ENCODE assay signal across 2 cellular contexts in genomic region chr7:77826300-77826699, GRCh38.
TF ChIP-seq lines count a peak whose summit lies in the region.

No MANE protein-coding gene starts in this region.

TF ChIP-seq in Ishikawa, 13 proteins besides CTCF, POLR2A, EP300 and RAD21:
- peak; percentile 73 for TF ChIP-seq REST (IDR thresholded peaks at IDR 0.05; ENCODE audit: low read depth)
- no peak for TF ChIP-seq CEBPB (IDR thresholded peaks at IDR 0.05)

TF ChIP-seq in GM12878, 131 proteins besides CTCF, POLR2A, EP300 and RAD21:
- TF ChIP-seq IRF5 (IDR thresholded peaks at IDR 0.05; ENCODE audit: borderline replicate concordance) (no peak), LARP7 (IDR thresholded peaks at IDR 0.05) (no peak), SRF (IDR thresholded peaks at IDR 0.05; ENCODE audit: low read depth in 2 of 2, low read length in 2 of 2) (no peak), PKNOX1 (IDR thresholded peaks at IDR 0.05) (no peak), MAX (IDR thresholded peaks at IDR 0.05; ENCODE audit: low read depth, low read length) (no peak), ZBTB33 (IDR thresholded peaks at IDR 0.05) (peak; percentile 75; the same call in 1 of the 2 replicates), NRF1 (conservative IDR thresholded peaks at IDR 0.05; ENCODE audit: low read depth, low read length) (no peak), MXI1 (IDR thresholded peaks at IDR 0.05; ENCODE audit: low read depth, low read length) (no peak), CHD4 (IDR thresholded peaks at IDR 0.05) (no peak), PRDM15 (CRISPR knock-in tag; IDR thresholded peaks at IDR 0.05) (no peak), POLR2AphosphoS5 (IDR thresholded peaks at IDR 0.05; ENCODE audit: low read length) (no peak), HDAC2 (IDR thresholded peaks at IDR 0.05) (no peak), SMAD1 (IDR thresholded peaks at IDR 0.05; ENCODE audit: low read depth, partially characterized antibody) (no peak), USF1 (IDR thresholded peaks at IDR 0.05; ENCODE audit: borderline replicate concordance, extremely low read length, insufficient read depth, low read depth, low read length) (no peak), SIN3A (IDR thresholded peaks at IDR 0.05; ENCODE audit: low read depth, low read length) (no peak), SMC3 (IDR thresholded peaks at IDR 0.05; ENCODE audit: borderline replicate concordance, low read length) (no peak), REST (IDR thresholded peaks at IDR 0.05; ENCODE audit: low read depth, low read length) (peak; percentile 50; the same call in 1 of the 2 replicates)
